ENCODE assay signal across 17 cellular contexts in the genomic region with DNA sequence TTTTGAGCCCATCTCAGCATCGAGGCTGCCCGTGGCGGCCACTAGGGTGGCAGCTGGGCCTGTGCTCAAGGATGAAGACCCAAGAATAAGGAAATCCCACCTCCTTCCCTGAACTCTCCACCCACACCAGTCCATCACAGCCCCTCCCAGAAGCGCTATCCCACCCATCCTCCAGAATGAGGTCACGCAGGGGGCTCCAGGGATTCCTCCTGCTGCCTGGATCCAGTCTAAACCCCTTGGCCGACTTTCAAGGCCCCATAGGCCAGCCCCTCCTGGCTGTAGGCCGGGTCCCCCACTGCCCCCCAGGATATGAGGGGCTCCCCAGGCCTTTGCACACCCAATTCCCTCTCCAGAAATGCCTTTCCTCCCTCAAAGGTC. TPM values are rescaled to one million over a fixed set of nuclear protein-coding genes. Genes with fewer than 3 reads are reported as not detected.
DNase-seq lines count a peak whose midpoint lies in the region; ATAC-seq, FAIRE-seq and TF ChIP-seq lines count a peak whose summit lies in the region.
"Had no signal": no experiment of that assay in that cellular context is flagged by ENCODE, and none has a peak within 500 bp of the region (broad histone marks: within the 10 kb centered on the region; RNA-seq: fewer than 3 reads in every experiment).

No MANE protein-coding gene starts in this region.

- intact Hi-C loops in lower lobe of right lung (cut with DNase I): no loop called here
- intact Hi-C loops in spleen (cut with DNase I; ENCODE audit: low total_unique reads): loop anchor here (10.0 kb wide), 2 partner anchors 295 to 465 kb away; no protein-coding TSS in a partner anchor

- no peaks in the 10 kb centered on the region for H3K27me3 ChIP-seq in lower lobe of right lung (ENCODE audit: low read depth)
- no peaks in the 10 kb centered on the region for H3K27me3 ChIP-seq in spleen (replicated peaks in 1 of 7)

- 63 to 70% (median 66%) methylated on average over 7 of the region's 7 CpGs for WGBS in spleen, 5 donors

- TF ChIP-seq CTCF in lower lobe of right lung (IDR thresholded peaks at IDR 0.05) (no peak), spleen (IDR thresholded peaks at IDR 0.05 in 8 of 11, conservative IDR thresholded peaks at IDR 0.05 in 3 of 11) (no peak)

- no peak overlapping the region for H3K4me3 ChIP-seq in lower lobe of right lung
- H3K4me3 ChIP-seq in spleen: no peak overlapping the region
- H3K4me3 ChIP-seq: SK-N-MC had no signal

- peak; percentile 63 for DNase-seq in ELF-1 (ENCODE audit: low read depth, low spot score)
- peak; percentile 60 for DNase-seq in cerebellar cortex (ENCODE audit: low spot score)
- DNase-seq in lower lobe of right lung: no peak
- DNase-seq in spleen: peak; percentile 48
- DNase-seq in HTR-8/SVneo (ENCODE audit: insufficient read length, low spot score): no peak
- DNase-seq in activated T-cell treated with anti-CD3 and anti-CD28 coated beads for 4 hours: no peak
- DNase-seq: KBM-7, NCI-H1436 treated with DMSO at 0.1 percent for 48 hours, NCI-H774, small intestine had no signal

- ATAC-seq in lower lobe of right lung: no peak
- no peak for ATAC-seq in GM19463 (IDR thresholded peaks at IDR 0.05; ENCODE audit: unreplicated experiment)
- no peak for ATAC-seq in GM21526 (IDR thresholded peaks at IDR 0.05; ENCODE audit: low FRiP score, unreplicated experiment)
- ATAC-seq: WTC11 had no signal

- TF ChIP-seq POLR2A in spleen (IDR thresholded peaks at IDR 0.05): no peak

- no peak for FAIRE-seq in HTR-8/SVneo (lab: Jason Lieb, UNC)
- FAIRE-seq: bronchial epithelial cell, GM18507, small intestine had no signal

- H3K27ac ChIP-seq in lower lobe of right lung (peak overlapping the region; percentile 67), spleen (peak overlapping the region in 6 of 8 donors; percentile 20 to 77 (median 68))
- H3K27ac ChIP-seq: SK-N-MC had no signal

- H3K36me3 ChIP-seq in lower lobe of right lung: no peaks in the 10 kb centered on the region
- no peaks in the 10 kb centered on the region for H3K36me3 ChIP-seq in spleen

- peaks cover 59% of the 10 kb centered on the region for H3K4me1 ChIP-seq in lower lobe of right lung
- peaks cover 14 to 71% (median 38%) of the 10 kb centered on the region in 6 donors for H3K4me1 ChIP-seq in spleen

- H3K9me3 ChIP-seq in lower lobe of right lung (no peaks in the 10 kb centered on the region), spleen (no peaks in the 10 kb centered on the region)

RNA-seq across cellular contexts. Expression of gene SCGB1A1, which starts 19.0 kb away (rescaled TPM):
- 3,364 TPM for total RNA-seq in lower lobe of right lung
- not detected for total RNA-seq in spleen
- under 1 TPM in 1 of 3 donors, not detected in 2; 0.35 TPM for polyA plus RNA-seq in spleen
- total RNA-seq: bronchial epithelial cell, epithelial cell of proximal tubule had no signal

Comparison
In these comparisons a context has a peak if more than half of its experiments do, and no peak if none do; other contexts are left out.
1. DNase-seq: peak in ELF-1 (single experiment), cerebellar cortex (single experiment) and spleen (single experiment); none in lower lobe of right lung (single experiment), HTR-8/SVneo (single experiment) and activated T-cell treated with anti-CD3 and anti-CD28 coated beads for 4 hours (single experiment).
2. RNA of gene SCGB1A1, which starts 19.0 kb away (total RNA-seq): 3,364 TPM in lower lobe of right lung (single experiment); not detected in spleen; every median in the first group is over 1,000 times any median in the second.